Comparison of ENCODE assay signal across 8 cellular contexts in the genomic region with DNA sequence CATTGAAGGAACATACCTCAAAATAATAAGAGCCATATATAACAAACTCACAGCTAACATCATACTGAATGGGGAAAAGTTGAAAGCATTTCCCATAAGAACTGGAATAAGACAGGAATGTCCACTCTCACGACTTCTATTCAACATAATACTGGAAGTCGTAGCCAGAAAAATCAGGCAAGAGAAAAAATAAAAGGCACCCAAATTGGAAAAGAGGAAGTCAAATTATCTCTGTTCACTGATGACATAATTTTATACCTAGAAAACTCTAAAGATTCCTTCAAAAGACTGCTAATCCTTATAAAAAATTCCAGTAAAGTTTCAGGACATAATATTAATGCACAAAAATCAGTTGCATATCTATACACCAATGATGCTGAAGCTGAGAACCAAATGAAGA. TPM values are rescaled to one million over a fixed set of nuclear protein-coding genes. Genes with fewer than 3 reads are reported as not detected.
"Had no signal": no experiment of that assay in that cellular context is flagged by ENCODE, and none has a peak within 500 bp of the region (broad histone marks: within the 10 kb centered on the region; RNA-seq: fewer than 3 reads in every experiment).

No MANE protein-coding gene starts in this region.

- DNase-seq: GDM1, GF-D8 had no signal

- H3K4me3 ChIP-seq: GM12878 had no signal

- ATAC-seq: GM12878 had no signal

- FAIRE-seq: GM12878, GM12891, GM12892, GM18507, GM19239 had no signal

RNA-seq across cellular contexts. Expression of a gene that starts 34.9 kb away (rescaled TPM):
- total RNA-seq: G401 had no signal
